In the genomic region with DNA sequence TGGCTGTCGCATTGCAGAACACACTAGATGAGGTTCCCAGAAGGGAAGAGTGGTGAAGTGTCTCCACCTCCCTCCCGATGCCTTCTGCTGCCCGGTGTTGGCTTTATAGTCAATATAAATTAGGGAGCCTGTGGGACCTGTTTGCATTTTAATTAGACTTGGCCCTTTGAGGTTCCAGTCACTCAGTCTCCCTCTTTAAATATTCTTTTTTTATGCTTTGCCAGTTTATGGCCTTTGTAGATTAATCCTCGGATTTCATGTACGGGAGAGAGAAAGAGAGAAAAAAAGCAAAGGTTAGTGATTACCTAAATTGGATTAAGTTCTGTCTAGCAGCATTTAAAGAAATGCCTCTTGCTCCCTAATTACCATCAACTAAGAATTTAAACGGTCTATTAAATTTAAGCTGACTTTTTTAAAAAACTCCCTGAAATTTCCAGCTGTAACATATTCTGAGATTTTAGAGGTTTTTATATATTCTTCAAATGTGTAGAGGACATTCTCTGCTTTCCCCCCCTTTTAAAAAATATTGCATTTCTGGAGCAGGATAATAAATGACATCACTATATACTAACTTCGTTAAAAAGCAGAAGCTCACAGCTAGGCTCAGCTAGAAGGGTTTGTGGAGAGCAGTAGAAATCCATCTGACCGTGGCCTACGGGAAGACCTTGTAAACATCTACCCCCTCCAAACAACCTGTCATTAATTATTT, we compare ENCODE assay signal across 20 cellular contexts.
DNase-seq lines count a peak whose midpoint lies in the region; ATAC-seq and TF ChIP-seq lines count a peak whose summit lies in the region.
"Had no signal": no experiment of that assay in that cellular context is flagged by ENCODE, and none has a peak within 500 bp of the region (broad histone marks: within the 10 kb centered on the region; RNA-seq: fewer than 3 reads in every experiment).

No MANE protein-coding gene starts in this region.

- peak overlapping the region in 1 of 2 donors; percentile 12 for H3K4me3 ChIP-seq in CD4-positive, alpha-beta memory T cell (ENCODE audit: low read length in 2 of 2)
- no peak overlapping the region for H3K4me3 ChIP-seq in mesenchymal stem cell (ENCODE audit: insufficient read depth in 1 of 2, low read depth in 1 of 2, low read length in 2 of 2)
- H3K4me3 ChIP-seq: hepatocyte, pancreas, skin epidermis had no signal

- H3K18ac ChIP-seq in mesenchymal stem cell (ENCODE audit: low read depth in 1 of 2, low read length in 2 of 2): no peak overlapping the region

- POLR2A ChIA-PET in CD4-positive, alpha-beta memory T cell (lab: Charles Lee; ENCODE audit: partially characterized antibody): interaction anchor here (0.6 to 8.4 kb wide), 12 partner anchors 17 to 128 kb away, joined by 3 to 87 read pairs (median 6); no protein-coding TSS in a partner anchor
- POLR2A ChIA-PET in activated CD4-positive, alpha-beta memory T cell treated with anti-CD3 and anti-CD28 coated beads, Interleukin-2, amount 10 ng/mL, durations not matched to agents 7 days and 5 days (lab: Charles Lee): interaction anchor here (0.8 to 3.2 kb wide), 8 partner anchors 9 to 72 kb away, joined by 3 to 27 read pairs (median 4); no protein-coding TSS in a partner anchor

- H3K27ac Mint-ChIP-seq in CD4-positive, alpha-beta memory T cell: peak overlapping the region; percentile 12 to 94 (median 76)
- peak overlapping the region; percentile 49 for H3K27ac Mint-ChIP-seq in activated CD4-positive, alpha-beta memory T cell treated with anti-CD3 and anti-CD28 coated beads, Interleukin-2, amount 10 ng/mL, durations not matched to agents 7 days and 5 days
- peak overlapping the region; percentile 90 to 93 for H3K27ac Mint-ChIP-seq in natural killer cell

- H4K91ac ChIP-seq in mesenchymal stem cell (ENCODE audit: low read length): no peak overlapping the region

- no peaks in the 10 kb centered on the region for H3K27me3 ChIP-seq in CD4-positive, alpha-beta memory T cell (ENCODE audit: insufficient read depth, low read length)
- peaks cover 0 to 17% of the 10 kb centered on the region in 2 experiments for H3K27me3 ChIP-seq in mesenchymal stem cell (ENCODE audit: control insufficient read depth in 1 of 2, insufficient read depth in 1 of 2, low read length in 2 of 2)

- H2BK5ac ChIP-seq in mesenchymal stem cell (ENCODE audit: low read depth, low read length, poor library complexity, severe bottlenecking): no peak overlapping the region

- no peak overlapping the region for H3K4ac ChIP-seq in mesenchymal stem cell (ENCODE audit: low read depth in 1 of 2, low read length in 2 of 2)

- peak overlapping the region; percentile 46 for H3K27ac ChIP-seq in CD4-positive, alpha-beta memory T cell (ENCODE audit: low read depth, low read length)
- no peak overlapping the region for H3K27ac ChIP-seq in mesenchymal stem cell (ENCODE audit: low read length, poor library complexity, severe bottlenecking)
- H3K27ac ChIP-seq: C4-2B, hepatocyte, pancreas, RWPE1 had no signal

- H2BK15ac ChIP-seq in mesenchymal stem cell (ENCODE audit: low read depth, poor library complexity, severe bottlenecking): no peak overlapping the region

- no peak overlapping the region for H2AFZ ChIP-seq in mesenchymal stem cell (ENCODE audit: low read depth, low read length)
- H2AFZ ChIP-seq: hepatocyte had no signal

- no peak for DNase-seq in CD4-positive, alpha-beta memory T cell
- DNase-seq in activated CD4-positive, alpha-beta memory T cell treated with anti-CD3 and anti-CD28 coated beads, Interleukin-2, amount 10 ng/mL, durations not matched to agents 7 days and 5 days: no peak
- no peak for DNase-seq in natural killer cell
- DNase-seq in NCI-H2107 treated with DMSO at 0.1 percent for 48 hours (lab: John Stamatoyannopoulos, UW; ENCODE audit: unreplicated experiment): no peak
- DNase-seq in mesenchymal stem cell: no peak
- no peak for DNase-seq in left lobe of liver (ENCODE audit: low spot score)
- DNase-seq: activated CD4-positive, CD25-positive, alpha-beta regulatory T cell treated with anti-CD3 and anti-CD28 coated beads, Interleukin-2, amount 50 U/mL, for 72 hours; amniotic stem cell; cerebellar nuclear complex; kidney; NCI-H2107; NCI-H774; pancreas; upper lobe of left lung had no signal

- no peaks in the 10 kb centered on the region for H3K9me3 ChIP-seq in CD4-positive, alpha-beta memory T cell (ENCODE audit: control insufficient read depth in 1 of 2, low read length in 2 of 2)
- H3K9me3 ChIP-seq in mesenchymal stem cell (ENCODE audit: control insufficient read depth, low read length): no peaks in the 10 kb centered on the region
- H3K9me3 ChIP-seq: pancreas, upper lobe of left lung had no signal

- H3K4me1 ChIP-seq in CD4-positive, alpha-beta memory T cell (ENCODE audit: insufficient read depth, low read length): peaks cover 66% of the 10 kb centered on the region
- H3K4me1 ChIP-seq in mesenchymal stem cell (ENCODE audit: control insufficient read depth, insufficient read depth, low read depth, low read length): peaks cover 8% of the 10 kb centered on the region

- H4K8ac ChIP-seq in mesenchymal stem cell (ENCODE audit: low read length): no peak overlapping the region

- no peak overlapping the region for H2BK120ac ChIP-seq in mesenchymal stem cell (ENCODE audit: low read depth, low read length)

- no peak for TF ChIP-seq CTCF in natural killer cell (IDR thresholded peaks at IDR 0.05)

- no peak overlapping the region for H3K14ac ChIP-seq in mesenchymal stem cell (ENCODE audit: low read length in 2 of 2)

- no peak overlapping the region for H3K4me2 ChIP-seq in mesenchymal stem cell (ENCODE audit: low read length, poor library complexity, severe bottlenecking)
- H3K4me2 ChIP-seq: hepatocyte had no signal

- no peaks in the 10 kb centered on the region for H3K36me3 ChIP-seq in CD4-positive, alpha-beta memory T cell (ENCODE audit: insufficient read depth, low read length)
- H3K36me3 ChIP-seq in mesenchymal stem cell (ENCODE audit: control insufficient read depth in 1 of 2, insufficient read depth in 2 of 2, low read depth in 1 of 2, low read length in 2 of 2): peaks cover 0 to 12% of the 10 kb centered on the region in 2 experiments
- H3K36me3 ChIP-seq: pancreas, upper lobe of left lung had no signal

- H3K4me3 Mint-ChIP-seq in CD4-positive, alpha-beta memory T cell: peak overlapping the region; percentile 77 to 98 (median 96)
- peak overlapping the region; percentile 93 for H3K4me3 Mint-ChIP-seq in activated CD4-positive, alpha-beta memory T cell treated with anti-CD3 and anti-CD28 coated beads, Interleukin-2, amount 10 ng/mL, durations not matched to agents 7 days and 5 days
- H3K4me3 Mint-ChIP-seq in natural killer cell: peak overlapping the region; percentile 91

- ATAC-seq in HG02678 (IDR thresholded peaks at IDR 0.05; ENCODE audit: unreplicated experiment) (peak; percentile 25), natural killer cell (peak; percentile 3 to 7 (median 5)), left lobe of liver (no peak), HG02571 (IDR thresholded peaks at IDR 0.05; ENCODE audit: unreplicated experiment) (no peak)
- ATAC-seq: pancreas had no signal

- no peak overlapping the region for H3K23ac ChIP-seq in mesenchymal stem cell (ENCODE audit: low read length in 2 of 2)

- intact Hi-C loops in CD4-positive, alpha-beta memory T cell (cut with micrococcal nuclease): no loop called here
- intact Hi-C loops in natural killer cell (cut with micrococcal nuclease): loop anchor here (2.0 kb wide), 1 partner anchor 14 kb away; no protein-coding TSS in a partner anchor

- 98% methylated on average over 3 of the region's 9 CpGs for WGBS in mesenchymal stem cell

- no peak overlapping the region for H3K9ac ChIP-seq in mesenchymal stem cell (ENCODE audit: low read length)

- peaks cover 0 to 2% (median 0%) of the 10 kb centered on the region in 8 donors for H3K9me3 Mint-ChIP-seq in CD4-positive, alpha-beta memory T cell
- no peaks in the 10 kb centered on the region for H3K9me3 Mint-ChIP-seq in activated CD4-positive, alpha-beta memory T cell treated with anti-CD3 and anti-CD28 coated beads, Interleukin-2, amount 10 ng/mL, durations not matched to agents 7 days and 5 days
- H3K9me3 Mint-ChIP-seq in natural killer cell: no peaks in the 10 kb centered on the region

- CTCF ChIA-PET in CD4-positive, alpha-beta memory T cell (lab: Charles Lee; ENCODE audit: partially characterized antibody): interaction anchor here (0.7 to 11.2 kb wide), 15 partner anchors 17 to 1166 kb away, joined by 3 to 92 read pairs (median 4); no protein-coding TSS in a partner anchor
- CTCF ChIA-PET in activated CD4-positive, alpha-beta memory T cell treated with anti-CD3 and anti-CD28 coated beads, Interleukin-2, amount 10 ng/mL, durations not matched to agents 7 days and 5 days (lab: Charles Lee): interaction anchor here (0.6 to 2.0 kb wide), 3 partner anchors 9 to 112 kb away, joined by 3 to 7 read pairs (median 4); no protein-coding TSS in a partner anchor

- peaks cover 0 to 1% of the 10 kb centered on the region in 2 donors for H3K27me3 Mint-ChIP-seq in CD4-positive, alpha-beta memory T cell
- peaks cover 16% of the 10 kb centered on the region for H3K27me3 Mint-ChIP-seq in activated CD4-positive, alpha-beta memory T cell treated with anti-CD3 and anti-CD28 coated beads, Interleukin-2, amount 10 ng/mL, durations not matched to agents 7 days and 5 days
- no peaks in the 10 kb centered on the region for H3K27me3 Mint-ChIP-seq in natural killer cell (ENCODE audit: low read depth in 2 of 2)

- peaks cover 3 to 32% of the 10 kb centered on the region in 2 donors for H3K36me3 Mint-ChIP-seq in CD4-positive, alpha-beta memory T cell
- H3K36me3 Mint-ChIP-seq in activated CD4-positive, alpha-beta memory T cell treated with anti-CD3 and anti-CD28 coated beads, Interleukin-2, amount 10 ng/mL, durations not matched to agents 7 days and 5 days (ENCODE audit: low read depth): peaks cover 51% of the 10 kb centered on the region
- peaks cover 45% of the 10 kb centered on the region for H3K36me3 Mint-ChIP-seq in natural killer cell

- H3K4me1 Mint-ChIP-seq in CD4-positive, alpha-beta memory T cell: peaks cover 30 to 82% (median 57%) of the 10 kb centered on the region in 4 donors
- H3K4me1 Mint-ChIP-seq in activated CD4-positive, alpha-beta memory T cell treated with anti-CD3 and anti-CD28 coated beads, Interleukin-2, amount 10 ng/mL, durations not matched to agents 7 days and 5 days: peaks cover 60% of the 10 kb centered on the region
- peaks cover 79 to 82% of the 10 kb centered on the region in 2 donors for H3K4me1 Mint-ChIP-seq in natural killer cell

- H2AK5ac ChIP-seq in mesenchymal stem cell (ENCODE audit: low read length, severe bottlenecking): no peak overlapping the region

- peaks cover 32% of the 10 kb centered on the region for H3K79me1 ChIP-seq in mesenchymal stem cell (replicated peaks; ENCODE audit: low read length, poor library complexity, severe bottlenecking)

- H2BK12ac ChIP-seq in mesenchymal stem cell (ENCODE audit: low read length in 2 of 2): no peak overlapping the region

Comparison
In these comparisons a context has a peak if more than half of its experiments do, and no peak if none do; other contexts are left out.
1. ATAC-seq: peak in HG02678 (single experiment) and natural killer cell (3 of 3); none in left lobe of liver (single experiment) and HG02571 (single experiment).
2. Peak in every context shown above with its lines, with median percentiles within 50 percentile points of each other: H3K27ac Mint-ChIP-seq and H3K4me3 Mint-ChIP-seq.